In the genomic region with DNA sequence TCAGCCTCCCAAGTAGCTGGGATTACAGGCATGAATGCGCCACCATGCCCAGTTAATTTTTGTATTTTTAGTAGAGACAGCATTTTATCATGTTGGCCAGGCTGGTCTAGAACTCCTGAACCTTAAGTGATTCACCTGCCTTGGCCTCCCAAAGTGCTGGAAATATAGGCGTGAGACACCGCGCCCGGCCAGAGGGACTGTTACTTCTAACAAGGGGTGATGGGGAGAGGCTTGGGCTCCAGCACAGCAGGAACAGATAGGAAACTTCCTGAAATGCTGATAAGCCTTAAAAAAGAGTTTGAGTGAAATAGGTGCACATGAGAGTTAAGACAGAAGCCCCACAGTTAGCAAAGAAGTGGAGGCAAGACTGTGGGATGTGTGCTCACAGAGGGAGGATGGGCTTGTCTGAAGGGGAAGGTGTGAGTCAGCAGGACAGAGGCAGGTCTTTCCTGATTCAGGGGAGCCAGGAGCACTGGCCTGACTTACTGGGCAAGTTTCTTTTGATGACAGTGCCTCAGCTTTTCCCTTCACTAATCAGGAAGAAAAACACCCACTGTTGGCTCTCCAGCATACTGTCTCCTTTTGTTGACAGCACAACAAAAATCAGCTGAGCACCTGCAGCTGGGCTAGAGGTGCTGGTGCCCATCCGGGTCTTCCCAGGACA, we compare ENCODE assay signal across 22 cellular contexts.
A peak's percentile ranks its signal among the peaks of the same experiment; 100 is the strongest.
DNase-seq lines count a peak whose midpoint lies in the region; ATAC-seq and TF ChIP-seq lines count a peak whose summit lies in the region.
"Had no signal": no experiment of that assay in that cellular context is flagged by ENCODE, and none has a peak within 500 bp of the region (broad histone marks: within the 10 kb centered on the region; RNA-seq: fewer than 3 reads in every experiment).

No MANE protein-coding gene starts in this region.

- POLR2A ChIA-PET in PC-3 (lab: Charles Lee; ENCODE audit: unreplicated experiment), result no interaction called here
- POLR2A ChIA-PET in activated CD4-positive, alpha-beta T cell treated with anti-CD3 and anti-CD28 coated beads for 36 hours (lab: Charles Lee), result no interaction called here

- no peaks in the 10 kb centered on the region for H3K9me2 ChIP-seq in PC-3 (replicated peaks; ENCODE audit: low read length)

- DNase-seq in GM03348 (ENCODE audit: low spot score), result peak; percentile 26
- peak; percentile 67 for DNase-seq in PC-3
- peak; percentile 36 for DNase-seq in prostate gland (ENCODE audit: low spot score)
- no peak for DNase-seq in HAP-1 (ENCODE audit: low spot score in 2 of 2)
- DNase-seq in activated T-cell treated with anti-CD3 and anti-CD28 coated beads, Interleukin-2, amount 50 U/mL, for 1 hour, result no peak
- no peak for DNase-seq in activated CD4-positive, alpha-beta T cell treated with anti-CD3 and anti-CD28 coated beads for 36 hours
- DNase-seq: activated CD4-positive, alpha-beta T cell treated with anti-CD3 and anti-CD28 coated beads for 1 hour; activated naive CD4-positive, alpha-beta T cell treated with anti-CD3 and anti-CD28 coated beads for 36 hours; activated T-cell treated with anti-CD3 and anti-CD28 coated beads for 4 hours; BE2C; effector memory CD8-positive, alpha-beta T cell; Karpas-422; left ventricle myocardium superior; NCI-H1105 treated with DMSO at 0.1 percent for 48 hours; NCI-H2107; NCI-H69; nucleus accumbens; T1000 had no signal

- H2AFZ ChIP-seq in PC-3 (ENCODE audit: low read length), result no peak overlapping the region

- H3K27me3 ChIP-seq in PC-3 (ENCODE audit: low read length) (no peaks in the 10 kb centered on the region), prostate gland (replicated peaks; ENCODE audit: insufficient read depth) (no peaks in the 10 kb centered on the region), HAP-1 (ENCODE audit: low read depth) (no peaks in the 10 kb centered on the region; the same call in 1 of the 2 replicates)
- H3K27me3 ChIP-seq: ascending aorta, BE2C, vagina had no signal

- no peak overlapping the region for H3K4me3 Mint-ChIP-seq in activated CD4-positive, alpha-beta T cell treated with anti-CD3 and anti-CD28 coated beads for 36 hours
- H3K4me3 Mint-ChIP-seq: activated naive CD4-positive, alpha-beta T cell treated with anti-CD3 and anti-CD28 coated beads for 36 hours; effector memory CD8-positive, alpha-beta T cell had no signal

- H3K27ac ChIP-seq in PC-3 (ENCODE audit: low read length), result no peak overlapping the region
- no peak overlapping the region for H3K27ac ChIP-seq in prostate gland
- H3K27ac ChIP-seq: ascending aorta, SK-N-MC, vagina had no signal

- no peaks in the 10 kb centered on the region for H3K36me3 ChIP-seq in PC-3 (ENCODE audit: low read depth, low read length)
- no peaks in the 10 kb centered on the region for H3K36me3 ChIP-seq in prostate gland
- H3K36me3 ChIP-seq in HAP-1 (replicated peaks), result no peaks in the 10 kb centered on the region
- H3K36me3 ChIP-seq: ascending aorta, BE2C, vagina had no signal

- TF ChIP-seq POLR2A in prostate gland (IDR thresholded peaks at IDR 0.05), result no peak

- peaks cover 13% of the 10 kb centered on the region for H3K27me3 Mint-ChIP-seq in activated CD4-positive, alpha-beta T cell treated with anti-CD3 and anti-CD28 coated beads for 36 hours

- no peaks in the 10 kb centered on the region for H3K4me1 Mint-ChIP-seq in activated CD4-positive, alpha-beta T cell treated with anti-CD3 and anti-CD28 coated beads for 36 hours

- TF ChIP-seq CTCF in PC-3 (conservative IDR thresholded peaks at IDR 0.05; ENCODE audit: low read depth, low read length) (no peak), prostate gland (IDR thresholded peaks at IDR 0.05) (no peak)

- H3K4me1 ChIP-seq in PC-3 (ENCODE audit: insufficient read depth, low read length) (peaks cover 9% of the 10 kb centered on the region), prostate gland (replicated peaks) (no peaks in the 10 kb centered on the region), HAP-1 (no peaks in the 10 kb centered on the region)
- H3K4me1 ChIP-seq: ascending aorta, BE2C, vagina had no signal

- no peak overlapping the region for H3K4me2 ChIP-seq in PC-3 (ENCODE audit: low read length)

- in situ Hi-C loops in HAP-1 (cut with MboI; ENCODE audit: low sequenced_read_pairs), result no loop called here

- CTCF ChIA-PET in PC-3 (lab: Charles Lee), result no interaction called here
- CTCF ChIA-PET in activated CD4-positive, alpha-beta T cell treated with anti-CD3 and anti-CD28 coated beads for 36 hours (lab: Charles Lee), result interaction anchor here (2.7 kb wide), 1 partner anchor 10 kb away, joined by 8 read pairs; no protein-coding TSS in a partner anchor

- intact Hi-C loops in PC-3 (cut with micrococcal nuclease) (no loop called here), prostate gland (cut with DNase I) (no loop called here)
- intact Hi-C loops in activated CD4-positive, alpha-beta T cell treated with anti-CD3 and anti-CD28 coated beads for 36 hours (cut with DNase I, micrococcal nuclease), result no loop called here

- no peak overlapping the region for H3K4me3 ChIP-seq in PC-3 (ENCODE audit: low read length)
- no peak overlapping the region for H3K4me3 ChIP-seq in prostate gland
- H3K4me3 ChIP-seq in HAP-1, result no peak overlapping the region
- H3K4me3 ChIP-seq: ascending aorta, SK-N-MC, vagina had no signal

- H3K9ac ChIP-seq in PC-3 (ENCODE audit: low read length), result no peak overlapping the region

- WGBS in prostate gland, result 87% methylated on average over 6 of the region's 6 CpGs

- peaks cover 1% of the 10 kb centered on the region for H3K9me3 Mint-ChIP-seq in activated CD4-positive, alpha-beta T cell treated with anti-CD3 and anti-CD28 coated beads for 36 hours (ENCODE audit: low read depth)
- H3K9me3 Mint-ChIP-seq: effector memory CD8-positive, alpha-beta T cell had no signal

- no peaks in the 10 kb centered on the region for H4K20me1 ChIP-seq in PC-3 (ENCODE audit: low read length)

- H3K27ac Mint-ChIP-seq in activated CD4-positive, alpha-beta T cell treated with anti-CD3 and anti-CD28 coated beads for 36 hours, result no peak overlapping the region
- H3K27ac Mint-ChIP-seq: activated naive CD4-positive, alpha-beta T cell treated with anti-CD3 and anti-CD28 coated beads for 36 hours; effector memory CD8-positive, alpha-beta T cell had no signal

- H3K79me2 ChIP-seq in PC-3 (ENCODE audit: low read length), result no peaks in the 10 kb centered on the region

- no peaks in the 10 kb centered on the region for H3K36me3 Mint-ChIP-seq in activated CD4-positive, alpha-beta T cell treated with anti-CD3 and anti-CD28 coated beads for 36 hours (ENCODE audit: low read depth)

- no peaks in the 10 kb centered on the region for H3F3A ChIP-seq in PC-3 (ENCODE audit: low read length, unreplicated experiment)

- no peaks in the 10 kb centered on the region for H3K9me3 ChIP-seq in PC-3 (ENCODE audit: low read length)
- H3K9me3 ChIP-seq in prostate gland, result no peaks in the 10 kb centered on the region
- H3K9me3 ChIP-seq in HAP-1, result peaks cover 4% of the 10 kb centered on the region; the same call in 1 of the 2 replicates
- H3K9me3 ChIP-seq: ascending aorta, BE2C, vagina had no signal

- no TSS peak for BruUV-seq in PC-3 (replicated peaks; lab: Mats Ljungman, UMichigan)

- ATAC-seq in PC-3 (peak; percentile 53), esophagus mucosa (peak; percentile 98)
- ATAC-seq in activated CD4-positive, alpha-beta T cell treated with anti-CD3 and anti-CD28 coated beads for 36 hours, result no peak
- ATAC-seq: effector memory CD8-positive, alpha-beta T cell; left ventricle myocardium superior had no signal

Comparison
In these comparisons a context has a peak if more than half of its experiments do, and no peak if none do; other contexts are left out.
1. DNase-seq: peak in GM03348 (single experiment), PC-3 (single experiment) and prostate gland (single experiment); none in HAP-1 (0 of 2), activated T-cell treated with anti-CD3 and anti-CD28 coated beads, Interleukin-2, amount 50 U/mL, for 1 hour (single experiment) and activated CD4-positive, alpha-beta T cell treated with anti-CD3 and anti-CD28 coated beads for 36 hours (single experiment).